In the genomic region with DNA sequence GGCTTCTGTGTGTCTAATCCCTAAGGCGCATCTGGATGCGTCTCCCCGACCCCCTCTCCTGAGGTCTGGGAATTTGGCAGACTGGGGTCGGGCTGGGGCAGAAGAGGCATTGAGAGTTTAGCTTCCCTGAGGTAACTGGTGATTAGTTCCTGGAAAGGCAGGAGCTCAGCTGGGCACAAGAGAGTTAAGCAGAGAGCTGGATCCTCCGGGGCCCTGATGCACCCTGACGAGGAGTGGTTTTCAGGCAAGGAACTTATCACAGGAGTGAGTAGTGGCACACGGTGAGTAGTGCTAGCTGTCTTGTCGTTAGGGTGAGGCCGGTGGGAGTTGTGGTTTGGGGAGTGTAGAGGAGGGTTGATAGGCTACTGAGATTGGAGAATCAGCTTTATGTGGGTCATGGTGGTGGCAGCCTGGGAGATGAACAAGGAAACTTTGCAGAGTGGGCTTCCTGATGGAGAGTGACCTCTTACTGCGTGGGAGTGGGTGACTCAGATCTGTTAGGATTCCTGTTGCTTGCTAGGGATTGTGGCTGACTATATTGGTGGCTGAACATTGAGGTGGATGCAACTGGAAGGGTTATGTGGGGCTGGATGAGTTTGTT, we compare ENCODE assay signal across 1 cellular context.
TF ChIP-seq lines count a peak whose summit lies in the region.

No MANE protein-coding gene starts in this region.

TF ChIP-seq in HEK293, 187 proteins besides CTCF, POLR2A, EP300 and RAD21 (continued from another document):
- no peak for TF ChIP-seq ZNF23 (tag by site-specific recombination; IDR thresholded peaks at IDR 0.05; ENCODE audit: borderline replicate concordance)
- TF ChIP-seq, protein P1, sequence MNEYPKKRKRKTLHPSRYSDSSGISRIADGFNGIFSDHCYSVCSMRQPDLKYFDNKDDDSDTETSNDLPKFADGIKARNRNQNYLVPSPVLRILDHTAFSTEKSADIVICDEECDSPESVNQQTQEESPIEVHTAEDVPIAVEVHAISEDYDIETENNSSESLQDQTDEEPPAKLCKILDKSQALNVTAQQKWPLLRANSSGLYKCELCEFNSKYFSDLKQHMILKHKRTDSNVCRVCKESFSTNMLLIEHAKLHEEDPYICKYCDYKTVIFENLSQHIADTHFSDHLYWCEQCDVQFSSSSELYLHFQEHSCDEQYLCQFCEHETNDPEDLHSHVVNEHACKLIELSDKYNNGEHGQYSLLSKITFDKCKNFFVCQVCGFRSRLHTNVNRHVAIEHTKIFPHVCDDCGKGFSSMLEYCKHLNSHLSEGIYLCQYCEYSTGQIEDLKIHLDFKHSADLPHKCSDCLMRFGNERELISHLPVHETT (tag by site-specific recombination; IDR thresholded peaks at IDR 0.05), result no peak
- TF ChIP-seq, protein P2, sequence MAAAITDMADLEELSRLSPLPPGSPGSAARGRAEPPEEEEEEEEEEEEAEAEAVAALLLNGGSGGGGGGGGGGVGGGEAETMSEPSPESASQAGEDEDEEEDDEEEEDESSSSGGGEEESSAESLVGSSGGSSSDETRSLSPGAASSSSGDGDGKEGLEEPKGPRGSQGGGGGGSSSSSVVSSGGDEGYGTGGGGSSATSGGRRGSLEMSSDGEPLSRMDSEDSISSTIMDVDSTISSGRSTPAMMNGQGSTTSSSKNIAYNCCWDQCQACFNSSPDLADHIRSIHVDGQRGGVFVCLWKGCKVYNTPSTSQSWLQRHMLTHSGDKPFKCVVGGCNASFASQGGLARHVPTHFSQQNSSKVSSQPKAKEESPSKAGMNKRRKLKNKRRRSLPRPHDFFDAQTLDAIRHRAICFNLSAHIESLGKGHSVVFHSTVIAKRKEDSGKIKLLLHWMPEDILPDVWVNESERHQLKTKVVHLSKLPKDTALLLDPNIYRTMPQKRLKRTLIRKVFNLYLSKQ (tag by site-specific recombination; IDR thresholded peaks at IDR 0.05; ENCODE audit: borderline replicate concordance), result no peak
- no peak for TF ChIP-seq ZNF10 (tag by site-specific recombination; IDR thresholded peaks at IDR 0.05)
- no peak for TF ChIP-seq GLIS2 (tag by site-specific recombination; IDR thresholded peaks at IDR 0.05)
- TF ChIP-seq, protein P3, sequence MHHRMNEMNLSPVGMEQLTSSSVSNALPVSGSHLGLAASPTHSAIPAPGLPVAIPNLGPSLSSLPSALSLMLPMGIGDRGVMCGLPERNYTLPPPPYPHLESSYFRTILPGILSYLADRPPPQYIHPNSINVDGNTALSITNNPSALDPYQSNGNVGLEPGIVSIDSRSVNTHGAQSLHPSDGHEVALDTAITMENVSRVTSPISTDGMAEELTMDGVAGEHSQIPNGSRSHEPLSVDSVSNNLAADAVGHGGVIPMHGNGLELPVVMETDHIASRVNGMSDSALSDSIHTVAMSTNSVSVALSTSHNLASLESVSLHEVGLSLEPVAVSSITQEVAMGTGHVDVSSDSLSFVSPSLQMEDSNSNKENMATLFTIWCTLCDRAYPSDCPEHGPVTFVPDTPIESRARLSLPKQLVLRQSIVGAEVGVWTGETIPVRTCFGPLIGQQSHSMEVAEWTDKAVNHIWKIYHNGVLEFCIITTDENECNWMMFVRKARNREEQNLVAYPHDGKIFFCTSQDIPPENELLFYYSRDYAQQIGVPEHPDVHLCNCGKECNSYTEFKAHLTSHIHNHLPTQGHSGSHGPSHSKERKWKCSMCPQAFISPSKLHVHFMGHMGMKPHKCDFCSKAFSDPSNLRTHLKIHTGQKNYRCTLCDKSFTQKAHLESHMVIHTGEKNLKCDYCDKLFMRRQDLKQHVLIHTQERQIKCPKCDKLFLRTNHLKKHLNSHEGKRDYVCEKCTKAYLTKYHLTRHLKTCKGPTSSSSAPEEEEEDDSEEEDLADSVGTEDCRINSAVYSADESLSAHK (tag by site-specific recombination; IDR thresholded peaks at IDR 0.05), result no peak
- no peak for TF ChIP-seq ZNF341 (tag by site-specific recombination; IDR thresholded peaks at IDR 0.05; ENCODE audit: low read depth)
- no peak for TF ChIP-seq ZNF621 (tag by site-specific recombination; IDR thresholded peaks at IDR 0.05)
- TF ChIP-seq SP2 (tag by site-specific recombination; IDR thresholded peaks at IDR 0.05), result no peak
- TF ChIP-seq, protein P4, sequence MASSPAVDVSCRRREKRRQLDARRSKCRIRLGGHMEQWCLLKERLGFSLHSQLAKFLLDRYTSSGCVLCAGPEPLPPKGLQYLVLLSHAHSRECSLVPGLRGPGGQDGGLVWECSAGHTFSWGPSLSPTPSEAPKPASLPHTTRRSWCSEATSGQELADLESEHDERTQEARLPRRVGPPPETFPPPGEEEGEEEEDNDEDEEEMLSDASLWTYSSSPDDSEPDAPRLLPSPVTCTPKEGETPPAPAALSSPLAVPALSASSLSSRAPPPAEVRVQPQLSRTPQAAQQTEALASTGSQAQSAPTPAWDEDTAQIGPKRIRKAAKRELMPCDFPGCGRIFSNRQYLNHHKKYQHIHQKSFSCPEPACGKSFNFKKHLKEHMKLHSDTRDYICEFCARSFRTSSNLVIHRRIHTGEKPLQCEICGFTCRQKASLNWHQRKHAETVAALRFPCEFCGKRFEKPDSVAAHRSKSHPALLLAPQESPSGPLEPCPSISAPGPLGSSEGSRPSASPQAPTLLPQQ (tag by site-specific recombination; IDR thresholded peaks at IDR 0.05), result no peak
- TF ChIP-seq HOXD13 (CRISPR knock-in tag; IDR thresholded peaks at IDR 0.05; ENCODE audit: borderline replicate concordance), result no peak
- TF ChIP-seq ZFP37 (tag by site-specific recombination; IDR thresholded peaks at IDR 0.05), result no peak
